In the genomic region with DNA sequence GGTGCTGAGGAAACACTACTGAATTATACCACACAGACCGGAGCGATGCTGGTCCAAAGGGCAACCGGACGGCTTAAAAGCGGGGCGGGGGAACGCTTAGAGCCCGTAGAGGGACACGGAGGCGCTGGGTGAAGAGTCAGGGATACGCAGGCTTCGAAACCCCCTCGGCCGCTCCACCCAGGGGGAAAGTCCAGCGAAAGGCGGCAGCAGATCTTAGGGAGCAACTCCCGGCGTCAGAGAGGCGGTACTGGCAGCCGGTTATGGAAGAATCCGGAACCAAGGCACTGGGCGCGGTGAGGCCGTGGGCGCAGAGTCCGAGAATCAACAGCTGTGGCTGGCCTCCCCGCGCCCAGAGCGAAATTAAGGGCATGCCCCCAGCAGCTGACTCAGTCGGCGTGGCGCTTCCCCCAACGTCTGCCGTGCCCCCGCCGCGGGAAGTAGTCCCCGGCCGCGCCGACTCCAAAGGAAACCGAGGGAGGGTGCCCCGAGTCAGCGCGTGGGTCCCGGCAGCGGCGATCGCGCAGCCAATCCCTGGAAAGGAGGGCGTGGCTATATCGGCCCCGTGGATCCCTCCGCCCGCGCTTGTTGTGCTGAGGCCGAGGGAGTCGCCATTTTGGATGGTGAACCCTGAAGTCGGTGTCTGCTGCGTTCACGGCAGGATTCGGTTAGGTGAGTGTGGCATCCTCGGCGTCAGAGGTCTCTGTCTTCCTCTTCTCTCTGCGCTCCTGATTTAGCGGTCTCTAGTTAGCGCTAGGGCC, we compare ENCODE assay signal across 8 cellular contexts.
A peak's percentile ranks its signal among the peaks of the same experiment; 100 is the strongest.
DNase-seq lines count a peak whose midpoint lies in the region; ATAC-seq and TF ChIP-seq lines count a peak whose summit lies in the region.

Gene IST1, plus strand, starts transcription at position 611 of the 758 bp plus-strand sequence. CDS start 20,110 bp downstream, outside the sequence.

- DNase-seq in Ammon's horn (ENCODE audit: low spot score), result peak; percentile 99
- DNase-seq in NCI-H524 (lab: John Stamatoyannopoulos, UW), result peak; percentile 96 to 98
- peak; percentile 97 to 98 for DNase-seq in activated CD4-positive, alpha-beta T cell treated with anti-CD3 and anti-CD28 coated beads for 4 hours
- DNase-seq in stimulated activated CD4-positive, alpha-beta T cell treated with anti-CD3 and anti-CD28 coated beads, Interleukin-1b, Interleukin-23, amount 100 ng/mL, for 4 hours (ENCODE audit: low read depth in 2 of 2), result peak; percentile 94 to 97

- peak; percentile 85 for ATAC-seq in HG03432 (IDR thresholded peaks at IDR 0.05; ENCODE audit: unreplicated experiment)

- H3K27ac ChIP-seq in cingulate gyrus (ENCODE audit: low read depth, low read length) (peak within 1 kb of the TSS; percentile 93), layer of hippocampus (ENCODE audit: low read depth, low read length) (peak within 1 kb of the TSS; percentile 96)

- peak; percentile 90 for TF ChIP-seq POLR2A in GM19099 (IDR thresholded peaks at IDR 0.05; ENCODE audit: extremely low read depth, insufficient read length, low read depth)

- H3K27me3 ChIP-seq in layer of hippocampus (ENCODE audit: control insufficient read depth, insufficient read depth, low read length), result no peaks in the 10 kb centered on the region

Comparison
In these comparisons a context has a peak if more than half of its experiments do, and no peak if none do; other contexts are left out.
1. Peak in every context shown above with its lines: DNase-seq, ATAC-seq and H3K27ac ChIP-seq.